21 cellular contexts compared by ENCODE assay signal in genomic region chr1:70990460-70991253, GRCh38. TPM values are rescaled to one million over a fixed set of nuclear protein-coding genes. Genes with fewer than 3 reads are reported as not detected.
DNase-seq lines count a peak whose midpoint lies in the region; ATAC-seq and TF ChIP-seq lines count a peak whose summit lies in the region.
"Had no signal": no experiment of that assay in that cellular context is flagged by ENCODE, and none has a peak within 500 bp of the region (broad histone marks: within the 10 kb centered on the region; RNA-seq: fewer than 3 reads in every experiment).

No MANE protein-coding gene starts in this region.

- no peaks in the 10 kb centered on the region for H3K36me3 ChIP-seq in ascending aorta
- H3K36me3 ChIP-seq: BLaER1 had no signal

- H3K4me1 ChIP-seq in ascending aorta = peaks cover 0 to 14% of the 10 kb centered on the region in 2 donors
- H3K4me1 ChIP-seq: psoas muscle had no signal

- H3K27ac ChIP-seq in ascending aorta = peak overlapping the region; percentile 5 to 19
- H3K27ac ChIP-seq: BLaER1, psoas muscle had no signal

- TF ChIP-seq CTCF in ascending aorta (IDR thresholded peaks at IDR 0.05) = no peak

- no peak for ATAC-seq in GM18868 (IDR thresholded peaks at IDR 0.05; ENCODE audit: unreplicated experiment)
- ATAC-seq: activated CD4-positive, alpha-beta T cell treated with anti-CD3 and anti-CD28 coated beads for 36 hours; psoas muscle had no signal

- DNase-seq in DMS53 (lab: John Stamatoyannopoulos, UW) (peak; percentile 94), NCI-H1436 treated with DMSO at 0.1 percent for 48 hours (lab: John Stamatoyannopoulos, UW) (peak; percentile 51), NCI-H345 (lab: John Stamatoyannopoulos, UW) (peak; percentile 60), ascending aorta (ENCODE audit: low spot score in 2 of 2) (no peak), islet precursor cell (no peak), SW480 (ENCODE audit: low spot score) (no peak), G401 (ENCODE audit: low spot score) (no peak)
- DNase-seq: ACHN; activated CD4-positive, alpha-beta T cell treated with anti-CD3 and anti-CD28 coated beads for 36 hours; activated naive CD4-positive, alpha-beta T cell treated with anti-CD3 and anti-CD28 coated beads, Interleukin-2, amount 50 U/mL, for 16 hours; activated T-cell treated with anti-CD3 and anti-CD28 coated beads, Interleukin-2, amount 50 U/mL, for 48 hours; caudate nucleus; KBM-7; mammary epithelial cell; psoas muscle; SHP77; T-helper 1 cell had no signal

- no peaks in the 10 kb centered on the region for H3K27me3 ChIP-seq in ascending aorta
- H3K27me3 ChIP-seq: BLaER1 had no signal

- intact Hi-C loops in ascending aorta (cut with DNase I) = loop anchor here (10.0 kb wide), 1 partner anchor 54 kb away; the partner anchor contains the start of gene PTGER3

- H3K9me3 ChIP-seq in ascending aorta = no peaks in the 10 kb centered on the region
- H3K9me3 ChIP-seq: BLaER1, psoas muscle had no signal

- H3K4me3 ChIP-seq in ascending aorta = no peak overlapping the region
- H3K4me3 ChIP-seq: BLaER1, psoas muscle had no signal

- in situ Hi-C loops in G401 (cut with HindIII; ENCODE audit: low sequenced_read_pairs) = no loop called here

RNA-seq across cellular contexts. Expression of gene PTGER3, which starts 57.0 kb away (rescaled TPM):
- total RNA-seq in ascending aorta = 70.1 TPM
- total RNA-seq in G401 (2014; rRNA removed; shearing (Covaris generic)) = not detected in 2 replicates
- total RNA-seq: activated CD4-positive, alpha-beta T cell treated with anti-CD3 and anti-CD28 coated beads for 36 hours; activated CD8-positive, alpha-beta memory T cell treated with anti-CD3 and anti-CD28 coated beads for 36 hours; dermis microvascular lymphatic vessel endothelial cell; mammary epithelial cell had no signal

Comparison
In these comparisons a context has a peak if more than half of its experiments do, and no peak if none do; other contexts are left out.
1. DNase-seq: peak in DMS53 (single experiment), NCI-H1436 treated with DMSO at 0.1 percent for 48 hours (single experiment) and NCI-H345 (single experiment); none in ascending aorta (0 of 2), islet precursor cell (single experiment), SW480 (single experiment) and G401 (single experiment).
2. RNA of gene PTGER3, which starts 57.0 kb away (total RNA-seq): 70.1 TPM in ascending aorta (single experiment); not detected in G401; every median in the first group is over 10 times any median in the second.